ENCODE assay signal across 16 cellular contexts in the genomic region with DNA sequence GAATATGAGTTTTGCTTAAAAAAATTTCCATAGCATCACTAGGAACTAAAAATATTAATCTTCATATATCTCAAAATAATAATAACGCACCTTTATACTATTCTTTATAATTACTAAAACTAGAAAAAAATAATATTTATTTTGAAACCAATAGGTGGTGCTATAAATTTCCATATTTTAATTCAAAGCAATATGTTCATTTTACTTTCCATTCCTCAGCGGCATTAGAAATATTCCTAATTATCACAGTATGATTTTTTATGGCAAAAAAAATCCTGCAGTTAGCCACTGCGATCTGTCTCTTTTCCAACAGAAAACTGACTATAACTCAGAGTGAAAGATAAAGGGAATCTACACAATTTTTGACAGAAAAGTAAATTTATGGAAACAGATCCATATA.
A peak's percentile ranks its signal among the peaks of the same experiment; 100 is the strongest.
DNase-seq lines count a peak whose midpoint lies in the region; ATAC-seq and TF ChIP-seq lines count a peak whose summit lies in the region.
"Had no signal": no experiment of that assay in that cellular context is flagged by ENCODE, and none has a peak within 500 bp of the region (broad histone marks: within the 10 kb centered on the region; RNA-seq: fewer than 3 reads in every experiment).

No MANE protein-coding gene starts in this region.

- peak; percentile 44 for DNase-seq in NCI-H1694 treated with DMSO at 0.1 percent for 48 hours (lab: John Stamatoyannopoulos, UW)
- DNase-seq in NCI-H1694 (lab: John Stamatoyannopoulos, UW) = no peak
- no peak for DNase-seq in RWPE2 (ENCODE audit: low spot score)
- peak; percentile 51 for DNase-seq in fibroblast of the aortic adventitia (ENCODE audit: low read depth)
- peak; percentile 39 for DNase-seq in superior temporal gyrus (ENCODE audit: extremely low spot score)
- DNase-seq in COR-L47 (lab: John Stamatoyannopoulos, UW) = no peak
- DNase-seq in RWPE1 (ENCODE audit: low spot score) = no peak
- DNase-seq: adrenal gland, DND-41, lower lobe of right lung, NCI-H146, NCI-H524 treated with DMSO at 0.1 percent for 48 hours, thyroid gland had no signal

- TF ChIP-seq CTCF in RWPE2 (IDR thresholded peaks at IDR 0.05; ENCODE audit: poor library complexity, severe bottlenecking) (peak; percentile 59), fibroblast of the aortic adventitia (IDR thresholded peaks at IDR 0.05; ENCODE audit: insufficient read depth, low read length) (no peak), RWPE1 (conservative IDR thresholded peaks at IDR 0.05; ENCODE audit: low read depth) (no peak; the same call in 1 of the 2 replicates)

- no peaks in the 10 kb centered on the region for H3K9me3 ChIP-seq in RWPE2 (ENCODE audit: severe bottlenecking)
- H3K9me3 ChIP-seq: adrenal gland, lower lobe of right lung, neutrophil, SJSA1, thyroid gland had no signal

- H3K4me1 ChIP-seq in RWPE2 (ENCODE audit: insufficient read depth, poor library complexity, severe bottlenecking) = no peaks in the 10 kb centered on the region
- H3K4me1 ChIP-seq: adrenal gland, SJSA1, thyroid gland had no signal

- POLR2A ChIA-PET in RWPE1 (lab: Yijun Ruan, JAX; ENCODE audit: low non-redundant PET) = no interaction called here

- H3K4me3 ChIP-seq in RWPE2 (ENCODE audit: severe bottlenecking) (no peak overlapping the region), fibroblast of the aortic adventitia (ENCODE audit: low read depth, low read length) (no peak overlapping the region)
- H3K4me3 ChIP-seq: adrenal gland, lower lobe of right lung, SJSA1, thyroid gland had no signal

- H3K27me3 ChIP-seq in RWPE2 (ENCODE audit: insufficient read depth, poor library complexity, severe bottlenecking) = no peaks in the 10 kb centered on the region
- H3K27me3 ChIP-seq: adrenal gland, neutrophil, SJSA1, thyroid gland had no signal

- ATAC-seq in RWPE2 (ENCODE audit: low read depth) = no peak
- no peak for ATAC-seq in GM21528 (IDR thresholded peaks at IDR 0.05; ENCODE audit: low FRiP score, unreplicated experiment)
- ATAC-seq: lower lobe of right lung had no signal

- CTCF ChIA-PET in RWPE1 (lab: Yijun Ruan, JAX) = interaction anchor here (0.6 to 3.5 kb wide), 3 partner anchors 67 to 906 kb away, joined by 3 to 18 read pairs (median 3); no protein-coding TSS in a partner anchor

- H3K27ac ChIP-seq in RWPE2 (ENCODE audit: poor library complexity, severe bottlenecking) (no peak overlapping the region), RWPE1 (no peak overlapping the region)
- H3K27ac ChIP-seq: adrenal gland, lower lobe of right lung, neutrophil, SJSA1, thyroid gland had no signal

- no peaks in the 10 kb centered on the region for H3K36me3 ChIP-seq in RWPE2 (ENCODE audit: low read depth)
- H3K36me3 ChIP-seq: adrenal gland, lower lobe of right lung, neutrophil, SJSA1, thyroid gland had no signal

Comparison
In these comparisons a context has a peak if more than half of its experiments do, and no peak if none do; other contexts are left out.
1. DNase-seq: peak in NCI-H1694 treated with DMSO at 0.1 percent for 48 hours (single experiment), fibroblast of the aortic adventitia (single experiment) and superior temporal gyrus (single experiment); none in NCI-H1694 (single experiment), RWPE2 (single experiment), COR-L47 (single experiment) and RWPE1 (single experiment).